ENCODE assay signal across 31 cellular contexts in genomic region chr20:61049684-61050083, GRCh38.
"Had no signal": no experiment of that assay in that cellular context is flagged by ENCODE, and none has a peak within 500 bp of the region (broad histone marks: within the 10 kb centered on the region; RNA-seq: fewer than 3 reads in every experiment).

No MANE protein-coding gene starts in this region.

- H3K4me1 ChIP-seq: ascending aorta had no signal

- DNase-seq: activated B cell treated with CpG ODN at 0.5 μM for 24 hours; activated CD4-positive, alpha-beta memory T cell treated with anti-CD3 and anti-CD28 coated beads for 36 hours; activated CD4-positive, alpha-beta T cell treated with anti-CD3 and anti-CD28 coated beads for 4 hours; activated CD4-positive, alpha-beta T cell treated with anti-CD3 and anti-CD28 coated beads, Interleukin-2, amount 10 ng/mL, durations not matched to agents 24 days and 14 days; activated CD4-positive, alpha-beta T cell treated with anti-CD3 and anti-CD28 coated beads, Interleukin-2, amount 50 U/mL, for 1 hour; activated CD4-positive, alpha-beta T cell treated with anti-CD3 and anti-CD28 coated beads, Interleukin-2, amount 50 U/mL, for 4 hours; activated CD4-positive, CD25-positive, alpha-beta regulatory T cell treated with anti-CD3 and anti-CD28 coated beads, Interleukin-2, amount 50 U/mL, for 72 hours; activated CD8-positive, alpha-beta memory T cell treated with anti-CD3 and anti-CD28 coated beads, Interleukin-2, amount 50 U/mL, for 4 hours; activated CD8-positive, alpha-beta T cell treated with anti-CD3 and anti-CD28 coated beads for 36 hours; activated effector memory CD4-positive, alpha-beta T cell treated with anti-CD3 and anti-CD28 coated beads, Interleukin-2, amount 50 U/mL, for 16 hours; activated gamma-delta T cell treated with Interleukin-2 at 50 U/mL for 16 hours; activated naive CD4-positive, alpha-beta T cell; activated naive CD4-positive, alpha-beta T cell treated with anti-CD3 and anti-CD28 coated beads for 36 hours; activated naive CD4-positive, alpha-beta T cell treated with anti-CD3 and anti-CD28 coated beads, Interleukin-2, amount 50 U/mL, for 16 hours; activated naive CD8-positive, alpha-beta T cell treated with anti-CD3 and anti-CD28 coated beads for 36 hours; activated T-cell treated with anti-CD3 and anti-CD28 coated beads for 4 hours; activated T-cell treated with anti-CD3 and anti-CD28 coated beads, Interleukin-2, amount 50 U/mL, for 1 hour; activated T-cell treated with anti-CD3 and anti-CD28 coated beads, Interleukin-2, amount 50 U/mL, for 4 hours; activated T-cell treated with anti-CD3 and anti-CD28 coated beads, Interleukin-2, amount 50 U/mL, for 72 hours; amygdala; anterior cingulate cortex; caudate nucleus; cerebellar nuclear complex; T-helper 1 cell; T-helper 2 cell; T-helper 9 cell had no signal

- H3K9me3 ChIP-seq: ascending aorta had no signal

- H3K27me3 ChIP-seq: ascending aorta, cardiac muscle cell had no signal

- H3K36me3 ChIP-seq: ascending aorta, cardiac muscle cell had no signal

- ATAC-seq: activated CD8-positive, alpha-beta T cell treated with anti-CD3 and anti-CD28 coated beads for 36 hours; activated naive CD4-positive, alpha-beta T cell treated with anti-CD3 and anti-CD28 coated beads, Interleukin-2, amount 50 U/mL, for 72 hours; activated T-cell treated with anti-CD3 and anti-CD28 coated beads, Interleukin-2, amount 50 U/mL, for 4 hours; activated T-cell treated with anti-CD3 and anti-CD28 coated beads, Interleukin-2, amount 50 U/mL, for 72 hours; activated T-helper 17 cell treated with anti-CD3 and anti-CD28 coated beads, Interleukin-2, amount 50 U/mL, for 72 hours had no signal

- H3K4me3 ChIP-seq: ascending aorta, cardiac muscle cell had no signal

- H3K27ac ChIP-seq: ascending aorta, cardiac muscle cell, VCaP had no signal
